ENCODE assay signal across 8 cellular contexts in the genomic region with DNA sequence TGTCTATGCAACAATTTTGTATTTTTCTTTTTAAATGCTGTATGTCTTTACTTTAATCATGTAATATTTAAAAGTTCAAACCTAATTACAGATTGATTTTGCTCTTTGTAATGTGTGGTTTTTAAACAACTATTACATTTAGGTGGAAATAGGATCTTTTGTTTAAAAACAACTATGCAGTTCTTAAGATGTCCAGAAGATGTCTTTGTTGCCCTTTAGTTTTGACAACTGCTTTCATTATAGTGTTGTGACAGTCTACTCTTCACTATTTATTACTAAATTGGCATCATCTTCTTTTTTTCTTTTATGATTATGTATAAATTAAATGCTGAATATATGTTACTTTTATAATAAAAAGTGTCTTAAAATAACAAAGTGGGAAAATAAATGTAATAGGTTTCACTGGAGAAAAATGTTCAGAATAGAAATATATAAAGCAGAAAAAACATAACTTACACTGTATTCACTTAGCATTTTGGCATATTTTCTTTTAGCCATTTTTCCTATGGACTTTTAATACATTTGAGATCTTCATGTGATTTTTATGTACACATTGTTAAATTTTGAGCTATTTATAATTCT. TPM values are rescaled to one million over a fixed set of nuclear protein-coding genes. Genes with fewer than 3 reads are reported as not detected.
A peak's percentile ranks its signal among the peaks of the same experiment; 100 is the strongest.
DNase-seq lines count a peak whose midpoint lies in the region; ATAC-seq and TF ChIP-seq lines count a peak whose summit lies in the region.

No MANE protein-coding gene starts in this region.

- H3K4me1 Mint-ChIP-seq in CD14-positive monocyte (no peaks in the 10 kb centered on the region), neural crest cell (peaks cover 10% of the 10 kb centered on the region)

- H3K27me3 Mint-ChIP-seq in CD14-positive monocyte (ENCODE audit: low read depth in 3 of 3) (no peaks in the 10 kb centered on the region), neural crest cell (ENCODE audit: low read depth) (no peaks in the 10 kb centered on the region)

- H3K36me3 Mint-ChIP-seq in CD14-positive monocyte (no peaks in the 10 kb centered on the region), neural crest cell (ENCODE audit: low read depth) (no peaks in the 10 kb centered on the region)

- intact Hi-C loops in CD14-positive monocyte (cut with micrococcal nuclease) = loop anchor here (5.0 kb wide), 1 partner anchor 118 kb away; no protein-coding TSS in a partner anchor

- no peak for DNase-seq in CD14-positive monocyte (ENCODE audit: low spot score)
- peak; percentile 31 for DNase-seq in GM20000 (ENCODE audit: low spot score)
- DNase-seq in NCI-H748 (lab: John Stamatoyannopoulos, UW; ENCODE audit: unreplicated experiment) = peak; percentile 28
- DNase-seq in dermis blood vessel endothelial cell = peak; percentile 60
- no peak for DNase-seq in neural crest cell (ENCODE audit: low read depth, low spot score)
- no peak for DNase-seq in activated effector memory CD4-positive, alpha-beta T cell treated with anti-CD3 and anti-CD28 coated beads, Interleukin-2, amount 50 U/mL, for 16 hours

- no peak for ATAC-seq in GM18861 (IDR thresholded peaks at IDR 0.05; ENCODE audit: unreplicated experiment)
- ATAC-seq in GM18870 (IDR thresholded peaks at IDR 0.05; ENCODE audit: unreplicated experiment) = no peak

- H3K4me3 Mint-ChIP-seq in CD14-positive monocyte (no peak overlapping the region), neural crest cell (no peak overlapping the region)

- H3K9me3 Mint-ChIP-seq in CD14-positive monocyte = no peaks in the 10 kb centered on the region
- no peaks in the 10 kb centered on the region for H3K9me3 Mint-ChIP-seq in neural crest cell

- no peak overlapping the region for H3K27ac Mint-ChIP-seq in CD14-positive monocyte
- H3K27ac Mint-ChIP-seq in neural crest cell (ENCODE audit: unreplicated experiment) = no peak overlapping the region

- peak; percentile 80 for TF ChIP-seq CTCF in CD14-positive monocyte (IDR thresholded peaks at IDR 0.05)
- TF ChIP-seq CTCF in GM20000 (IDR thresholded peaks at IDR 0.05; ENCODE audit: extremely low read depth, missing control alignments) = peak; percentile 49
- TF ChIP-seq CTCF in neural crest cell (conservative IDR thresholded peaks at IDR 0.05) = peak; percentile 70

RNA-seq across cellular contexts. Expression of gene PCNX4, which starts 27.1 kb away (rescaled TPM):
- polyA plus RNA-seq in CD14-positive monocyte = 10 to 100 TPM; 13.1 to 16.7 TPM
- total RNA-seq in dermis blood vessel endothelial cell = 87.1 and 87.8 TPM in 2 replicates
- 79.6 and 84.6 TPM in 2 replicates for total RNA-seq in neural crest cell

Comparison
In these comparisons a context has a peak if more than half of its experiments do, and no peak if none do; other contexts are left out.
1. DNase-seq: peak in GM20000 (single experiment), NCI-H748 (single experiment) and dermis blood vessel endothelial cell (single experiment); none in CD14-positive monocyte (single experiment), neural crest cell (single experiment) and activated effector memory CD4-positive, alpha-beta T cell treated with anti-CD3 and anti-CD28 coated beads, Interleukin-2, amount 50 U/mL, for 16 hours (single experiment).
2. Peak in every context shown above with its lines, with median percentiles within 50 percentile points of each other: CTCF ChIP-seq.